In the genomic region with DNA sequence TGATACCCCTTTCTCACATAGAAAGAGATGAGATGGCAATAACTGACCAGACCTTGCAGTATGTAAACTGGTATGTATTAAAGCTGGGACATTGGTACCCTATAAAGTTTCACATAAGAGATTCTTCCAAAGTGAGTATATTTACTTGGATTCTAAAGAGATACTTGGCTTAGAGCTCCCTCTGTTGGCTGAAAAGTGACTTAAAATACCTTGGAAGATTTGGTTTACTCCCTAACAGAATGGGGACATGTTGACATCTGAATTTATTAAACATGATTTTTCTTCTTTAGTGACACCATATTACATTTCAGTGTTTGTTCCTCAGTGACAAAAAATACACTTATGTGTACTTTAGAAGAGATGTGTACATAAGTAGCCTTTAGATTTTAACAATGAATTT, we compare ENCODE assay signal across 8 cellular contexts.
A peak's percentile ranks its signal among the peaks of the same experiment; 100 is the strongest.
DNase-seq lines count a peak whose midpoint lies in the region; ATAC-seq and TF ChIP-seq lines count a peak whose summit lies in the region.

No MANE protein-coding gene starts in this region.

- DNase-seq in AG10803 (ENCODE audit: low read depth) (peak; percentile 57), NCI-H2107 (lab: John Stamatoyannopoulos, UW) (peak; percentile 67), hepatic stellate cell (ENCODE audit: low spot score) (peak; percentile 24), superior temporal gyrus (ENCODE audit: extremely low spot score) (peak; percentile 92)

- H3K4me3 ChIP-seq in AG10803 (ENCODE audit: low read length): no peak overlapping the region
- H3K4me3 ChIP-seq in WI38 (ENCODE audit: low read depth, low read length): no peak overlapping the region

- peak; percentile 60 for TF ChIP-seq CTCF in AG10803 (conservative IDR thresholded peaks at IDR 0.05; ENCODE audit: low read length)
- peak; percentile 39; the same call in 2 of the 3 replicates for TF ChIP-seq CTCF in GM12872 (IDR thresholded peaks at IDR 0.05; ENCODE audit: insufficient read depth, low read depth, low read length)
- TF ChIP-seq CTCF in WI38 (IDR thresholded peaks at IDR 0.05; ENCODE audit: low read depth, low read length): 0 out of 2 replicates have a peak, but pooled peaks have one; percentile 18

- ATAC-seq in HG03442 (IDR thresholded peaks at IDR 0.05; ENCODE audit: unreplicated experiment) (no peak), HG03045 (IDR thresholded peaks at IDR 0.05; ENCODE audit: unreplicated experiment) (no peak)

Comparison
In these comparisons a context has a peak if more than half of its experiments do, and no peak if none do; other contexts are left out.
1. DNase-seq: peak in every context shown above with its lines; median percentile 92 in superior temporal gyrus; 67 in NCI-H2107; 57 in AG10803; 24 in hepatic stellate cell.